8 cellular contexts compared by ENCODE assay signal in genomic region chr1:179002552-179003345, GRCh38. TPM values are rescaled to one million over a fixed set of nuclear protein-coding genes. Genes with fewer than 3 reads are reported as not detected.
DNase-seq lines count a peak whose midpoint lies in the region; ATAC-seq and TF ChIP-seq lines count a peak whose summit lies in the region.

No MANE protein-coding gene starts in this region.

- POLR2A ChIA-PET in CD8-positive, alpha-beta memory T cell (lab: Charles Lee) = no interaction called here

- TF ChIP-seq CTCF in gastroesophageal sphincter (IDR thresholded peaks at IDR 0.05) = peak; percentile 94 to 98 (median 95)
- TF ChIP-seq CTCF in omental fat pad (IDR thresholded peaks at IDR 0.05) = peak in 2 of 3 donors; percentile 34 to 69
- peak; percentile 88 to 91 for TF ChIP-seq CTCF in suprapubic skin (IDR thresholded peaks at IDR 0.05)

- WGBS in gastroesophageal sphincter (ENCODE audit: low coverage in 1 of 2), 2 donors = 48% methylated on average over 7 to 9 of the region's 20 CpGs
- WGBS in suprapubic skin = 26% methylated on average over 20 of the region's 20 CpGs

- no peaks in the 10 kb centered on the region for H3K9me3 ChIP-seq in CD8-positive, alpha-beta memory T cell (ENCODE audit: low read length)
- no peaks in the 10 kb centered on the region for H3K9me3 ChIP-seq in gastroesophageal sphincter
- no peaks in the 10 kb centered on the region for H3K9me3 ChIP-seq in suprapubic skin

- H3K36me3 Mint-ChIP-seq in CD8-positive, alpha-beta memory T cell = no peaks in the 10 kb centered on the region

- peak overlapping the region in 4 of 7 donors; percentile 27 to 72 (median 57) for H3K4me3 Mint-ChIP-seq in CD8-positive, alpha-beta memory T cell

- H3K27me3 ChIP-seq in CD8-positive, alpha-beta memory T cell (ENCODE audit: insufficient read depth, low read length, poor library complexity, severe bottlenecking) = no peaks in the 10 kb centered on the region
- H3K27me3 ChIP-seq in gastroesophageal sphincter = no peaks in the 10 kb centered on the region
- no peaks in the 10 kb centered on the region for H3K27me3 ChIP-seq in suprapubic skin

- H3K27ac ChIP-seq in CD8-positive, alpha-beta memory T cell (ENCODE audit: low read depth, low read length) = no peak overlapping the region
- peak overlapping the region in 1 of 4 donors; percentile 31 for H3K27ac ChIP-seq in gastroesophageal sphincter
- H3K27ac ChIP-seq in suprapubic skin = no peak overlapping the region

- H3K4me1 ChIP-seq in CD8-positive, alpha-beta memory T cell (ENCODE audit: insufficient read depth, low read length) = peaks cover 24% of the 10 kb centered on the region
- peaks cover 0 to 26% (median 9%) of the 10 kb centered on the region in 3 donors for H3K4me1 ChIP-seq in gastroesophageal sphincter
- H3K4me1 ChIP-seq in suprapubic skin = peaks cover 9% of the 10 kb centered on the region

- H3K27ac Mint-ChIP-seq in CD8-positive, alpha-beta memory T cell = peak overlapping the region; percentile 15 to 91 (median 78)

- H3K27me3 Mint-ChIP-seq in CD8-positive, alpha-beta memory T cell = peaks cover 0 to 2% of the 10 kb centered on the region in 2 donors

- CTCF ChIA-PET in CD8-positive, alpha-beta memory T cell (lab: Charles Lee) = interaction anchor here (0.7 to 2.8 kb wide), 22 partner anchors 9 to 812 kb away, joined by 3 to 23 read pairs (median 5); no protein-coding TSS in a partner anchor

- no peak overlapping the region for H3K4me3 ChIP-seq in CD8-positive, alpha-beta memory T cell (ENCODE audit: low read length)
- H3K4me3 ChIP-seq in gastroesophageal sphincter = peak overlapping the region in 1 of 2 donors; percentile 6
- no peak overlapping the region for H3K4me3 ChIP-seq in suprapubic skin

- peaks cover 21 to 27% (median 22%) of the 10 kb centered on the region in 3 donors for H3K4me1 Mint-ChIP-seq in CD8-positive, alpha-beta memory T cell

- no peaks in the 10 kb centered on the region for H3K36me3 ChIP-seq in CD8-positive, alpha-beta memory T cell (ENCODE audit: insufficient read depth, low read length)
- H3K36me3 ChIP-seq in gastroesophageal sphincter (no peaks in the 10 kb centered on the region), suprapubic skin (no peaks in the 10 kb centered on the region)

- peak; percentile 40 to 68 (median 54) for DNase-seq in CD8-positive, alpha-beta memory T cell
- DNase-seq in HUDEP-2 (lab: John Stamatoyannopoulos, UW; ENCODE audit: unreplicated experiment in 76 of 76) (peak in 45 of 76 experiments; percentile 5 to 65 (median 49)), RKO (ENCODE audit: low spot score) (peak; percentile 64), omental fat pad (ENCODE audit: low spot score) (peak; percentile 95), suprapubic skin (ENCODE audit: low spot score in 2 of 2) (peak; percentile 82 to 86)
- peak; percentile 20 to 39 for DNase-seq in activated T-helper 1 cell treated with anti-CD3 and anti-CD28 coated beads, Interleukin-2, amount 50 U/mL, for 16 hours (ENCODE audit: low read depth in 1 of 2, low spot score in 1 of 2)

- no peak for TF ChIP-seq EP300 in gastroesophageal sphincter (IDR thresholded peaks at IDR 0.05)
- no peak for TF ChIP-seq EP300 in suprapubic skin (IDR thresholded peaks at IDR 0.05)

- ATAC-seq in GM19467 (IDR thresholded peaks at IDR 0.05; ENCODE audit: unreplicated experiment) = peak; percentile 78
- ATAC-seq in gastroesophageal sphincter = peak; percentile 73
- ATAC-seq in omental fat pad (ENCODE audit: low FRiP score) = peak; percentile 74

- TF ChIP-seq POLR2A in gastroesophageal sphincter (IDR thresholded peaks at IDR 0.05) = no peak
- TF ChIP-seq POLR2A in suprapubic skin (IDR thresholded peaks at IDR 0.05) = no peak

- H3K9me3 Mint-ChIP-seq in CD8-positive, alpha-beta memory T cell = no peaks in the 10 kb centered on the region

RNA-seq across cellular contexts. Expression of gene FAM20B, which starts 22.9 kb away (rescaled TPM):
- total RNA-seq in CD8-positive, alpha-beta memory T cell = 10 to 100 TPM; 39.2 to 41.5 TPM
- 11.4 TPM for polyA plus RNA-seq in CD8-positive, alpha-beta memory T cell
- total RNA-seq in gastroesophageal sphincter (10 to 100 TPM; 58.8 to 78.3 (median 76.5) TPM), omental fat pad (10 to 100 TPM; 27.6 to 37.0 (median 35.0) TPM), suprapubic skin (10 to 100 TPM; 18.1 to 30.6 (median 21.7) TPM)

Comparison
In these comparisons a context has a peak if more than half of its experiments do, and no peak if none do; other contexts are left out.
1. DNase-seq: peak in every context shown above with its lines; median percentile 95 in omental fat pad; 84 in suprapubic skin; 64 in RKO; 54 in CD8-positive, alpha-beta memory T cell; 49 in HUDEP-2; 30 in activated T-helper 1 cell treated with anti-CD3 and anti-CD28 coated beads, Interleukin-2, amount 50 U/mL, for 16 hours.